11 cellular contexts compared by ENCODE assay signal in the genomic region with DNA sequence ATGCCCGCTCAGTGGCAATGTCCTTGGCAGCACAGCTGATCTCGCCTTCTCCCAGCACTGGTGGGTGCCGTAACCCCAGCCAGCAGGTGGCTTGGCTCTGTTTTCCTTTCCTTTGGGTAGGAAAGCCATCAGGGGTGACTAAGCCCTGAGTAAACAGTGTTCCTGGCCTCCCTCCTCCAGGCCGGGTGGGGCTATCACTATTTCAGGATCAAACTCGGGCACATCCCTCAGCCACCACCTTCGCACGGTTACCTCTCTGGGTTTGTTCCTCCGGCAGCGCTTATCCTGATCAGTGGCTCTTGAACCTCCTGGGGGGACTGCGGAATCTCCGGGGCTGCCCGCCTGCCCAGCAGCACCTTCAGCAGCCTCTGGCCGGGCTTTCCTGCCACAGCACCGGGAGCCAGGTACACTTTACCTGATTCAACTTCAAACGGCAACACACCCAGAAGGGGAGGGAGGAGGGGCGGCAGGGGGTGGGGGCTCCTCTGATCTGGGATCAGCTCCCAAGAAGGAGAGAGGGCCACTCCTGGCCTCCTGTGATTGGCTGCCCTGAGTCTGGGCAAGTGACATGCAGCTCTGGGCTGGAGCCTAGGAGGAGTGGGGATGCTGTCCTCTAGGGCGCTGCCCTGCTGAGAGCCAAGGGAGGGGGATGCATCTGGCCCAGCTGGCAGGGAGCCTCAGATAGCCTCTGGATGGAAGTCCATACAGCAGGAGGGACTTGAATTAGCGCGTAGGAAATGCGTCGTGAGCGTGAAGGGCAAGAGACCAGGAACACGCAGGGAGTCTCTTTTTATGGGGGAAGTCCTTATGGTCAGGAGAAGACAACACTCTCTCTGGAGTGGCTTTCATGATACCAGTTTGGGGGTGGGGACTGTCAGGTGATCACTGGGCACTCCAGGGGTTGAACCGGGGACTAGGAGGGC. TPM values are rescaled to one million over a fixed set of nuclear protein-coding genes. Genes with fewer than 3 reads are reported as not detected.
DNase-seq lines count a peak whose midpoint lies in the region; ATAC-seq, FAIRE-seq and TF ChIP-seq lines count a peak whose summit lies in the region.
"Had no signal": no experiment of that assay in that cellular context is flagged by ENCODE, and none has a peak within 500 bp of the region (broad histone marks: within the 10 kb centered on the region; RNA-seq: fewer than 3 reads in every experiment).

A gene with protein sequence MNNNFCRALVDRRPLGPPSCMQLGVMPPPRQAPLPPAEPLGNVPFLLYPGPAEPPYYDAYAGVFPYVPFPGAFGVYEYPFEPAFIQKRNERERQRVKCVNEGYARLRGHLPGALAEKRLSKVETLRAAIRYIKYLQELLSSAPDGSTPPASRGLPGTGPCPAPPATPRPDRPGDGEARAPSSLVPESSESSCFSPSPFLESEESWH (minus strand): TSS at position 353 of the 923 bp plus-strand sequence. CDS start 11,812 bp downstream, outside the sequence.

- no peak within 1 kb of the TSS for H3K4me2 ChIP-seq in mammary epithelial cell (ENCODE audit: insufficient read depth, low read depth, low read length)
- H3K4me2 ChIP-seq: KMS-11 had no signal

- H3K4me1 ChIP-seq in mammary epithelial cell (ENCODE audit: insufficient read depth, low read length), result peaks cover 4% of the 10 kb centered on the region

- H3K4me3 ChIP-seq in mammary epithelial cell (replicated peaks in 1 of 3; ENCODE audit: insufficient read depth in 1 of 3, low read depth in 2 of 3, low read length in 3 of 3), result no peak within 1 kb of the TSS

- H3K79me2 ChIP-seq in mammary epithelial cell (ENCODE audit: insufficient read depth, low read length), result no peaks in the 10 kb centered on the region

- H2AFZ ChIP-seq in mammary epithelial cell (ENCODE audit: low read depth, low read length), result no peak within 1 kb of the TSS

- no peak for ATAC-seq in GM19324 (IDR thresholded peaks at IDR 0.05; ENCODE audit: low FRiP score, unreplicated experiment)

- no peaks in the 10 kb centered on the region for H3K27me3 ChIP-seq in mammary epithelial cell (ENCODE audit: insufficient read depth, low read length)

- CTCF ChIA-PET in mammary epithelial cell (lab: Charles Lee; ENCODE audit: low non-redundant PET), result no interaction called here

- intact Hi-C loops in mammary epithelial cell (cut with micrococcal nuclease), result loop anchor here (1.0 kb wide), 1 partner anchor 96 kb away; no protein-coding TSS in a partner anchor

- no peaks in the 10 kb centered on the region for H3K36me3 ChIP-seq in mammary epithelial cell (ENCODE audit: insufficient read depth, low read length)

- in situ Hi-C loops in mammary epithelial cell (cut with MboI; ENCODE audit: low sequenced_read_pairs in 2 of 2), result no loop called here

- DNase-seq in Daoy (ENCODE audit: low read depth) (peak; percentile 58), NCI-H2029 treated with DMSO at 0.1 percent for 48 hours (lab: John Stamatoyannopoulos, UW) (peak; percentile 21), mammary epithelial cell (peak; percentile 63), mucosa of gallbladder (ENCODE audit: low spot score) (peak; percentile 39), GM12891 (ENCODE audit: insufficient read length, low spot score) (no peak), OCI-M2 (lab: John Stamatoyannopoulos, UW; ENCODE audit: unreplicated experiment) (no peak), HUDEP-2 (lab: John Stamatoyannopoulos, UW; ENCODE audit: unreplicated experiment in 76 of 76) (no peak)

- no peak within 1 kb of the TSS for H3K9ac ChIP-seq in mammary epithelial cell (ENCODE audit: insufficient read depth, low read length)
- H3K9ac ChIP-seq: KMS-11 had no signal

- dilution Hi-C loops in mammary epithelial cell (cut with HindIII; ENCODE audit: low sequenced_read_pairs), result no loop called here

- no peak within 1 kb of the TSS for H3K27ac ChIP-seq in mammary epithelial cell (ENCODE audit: insufficient read depth, low read depth, low read length)
- H3K27ac ChIP-seq: KMS-11 had no signal

- BruUV-seq in mammary epithelial cell (replicated peaks; lab: Mats Ljungman, UMichigan), result no TSS peak

- no peak for TF ChIP-seq POLR2A in GM12891 (IDR thresholded peaks at IDR 0.05; ENCODE audit: low read depth, low read length)

- no peak for FAIRE-seq in GM12891 (lab: Jason Lieb, UNC)

- H4K20me1 ChIP-seq in mammary epithelial cell (ENCODE audit: insufficient read depth, low read length), result no peaks in the 10 kb centered on the region

- H3K9me3 ChIP-seq in mammary epithelial cell (replicated peaks; ENCODE audit: insufficient read depth, low read length), result no peaks in the 10 kb centered on the region

- peak; percentile 2 to 39 for TF ChIP-seq CTCF in mammary epithelial cell (conservative IDR thresholded peaks at IDR 0.05 in 1 of 2, IDR thresholded peaks at IDR 0.05 in 1 of 2; ENCODE audit: extremely low read depth in 1 of 2, insufficient read depth in 1 of 2, low read depth in 1 of 2, low read length in 2 of 2)

- WGBS in mammary epithelial cell (ENCODE audit: low coverage, missing lambda C conversion rate), result 81% methylated on average over 21 of the region's 24 CpGs

TF ChIP-seq in GM12891, 5 proteins besides CTCF, POLR2A, EP300 and RAD21:
- TF ChIP-seq PAX5 (IDR thresholded peaks at IDR 0.05; ENCODE audit: insufficient read depth, low read length, severe bottlenecking), result no peak
- TF ChIP-seq TAF1 (IDR thresholded peaks at IDR 0.05; ENCODE audit: low read depth, low read length), result no peak
- no peak for TF ChIP-seq SPI1 (IDR thresholded peaks at IDR 0.05; ENCODE audit: low read depth, low read length)
- TF ChIP-seq POU2F2 (IDR thresholded peaks at IDR 0.05; ENCODE audit: low read depth, low read length), result no peak
- no peak for TF ChIP-seq POLR2AphosphoS5 (IDR thresholded peaks at IDR 0.05; ENCODE audit: low read depth, low read length)

RNA-seq across cellular contexts. Expression of the gene that starts here (rescaled TPM):
- not detected in 2 replicates for total RNA-seq in Daoy (2014; rRNA removed; shearing (Covaris generic))
- total RNA-seq in mammary epithelial cell (not detected), mucosa of gallbladder (0.12 TPM)
- polyA plus RNA-seq in mammary epithelial cell, result not detected
- not detected for polyA minus RNA-seq in mammary epithelial cell
- polyA plus RNA-seq in GM12891 (2012; ENCODE audit: low read depth, missing spikeins), result not detected
- total RNA-seq: pulmonary artery endothelial cell; T-helper 2 cell treated with Interferon-gamma antibody and Interleukin-4, amounts not matched to agents 100 ng/mL and 5 ng/mL, for 36 hours had no signal

Comparison
In these comparisons a context has a peak if more than half of its experiments do, and no peak if none do; other contexts are left out.
1. Peak in DNase-seq in Daoy; RNA of the gene not detected or under 1 TPM.
2. Peak in DNase-seq in mammary epithelial cell; RNA of the gene not detected or under 1 TPM.
3. Peak in DNase-seq in mucosa of gallbladder; RNA of the gene not detected or under 1 TPM.